18 cellular contexts compared by ENCODE assay signal in the genomic region with DNA sequence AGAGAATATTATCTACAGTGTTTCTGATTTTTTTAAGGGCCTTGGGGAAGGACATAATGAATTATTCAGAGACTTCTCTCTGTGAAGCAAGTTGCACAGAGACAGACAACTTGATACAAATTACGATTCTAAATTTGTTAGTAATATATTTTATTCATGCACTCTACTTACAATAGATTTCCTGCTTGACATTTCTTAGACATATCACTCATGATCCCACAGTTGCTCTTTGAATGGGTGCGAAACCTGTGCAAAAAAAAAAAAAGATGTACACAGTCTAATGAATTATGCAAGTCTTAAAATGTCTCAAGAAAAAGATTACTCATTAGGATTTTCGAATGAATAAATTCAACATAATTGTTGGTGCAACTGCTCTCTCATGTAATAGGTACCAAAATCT.
A peak's percentile ranks its signal among the peaks of the same experiment; 100 is the strongest.
DNase-seq lines count a peak whose midpoint lies in the region; ATAC-seq and TF ChIP-seq lines count a peak whose summit lies in the region.
"Had no signal": no experiment of that assay in that cellular context is flagged by ENCODE, and none has a peak within 500 bp of the region (broad histone marks: within the 10 kb centered on the region; RNA-seq: fewer than 3 reads in every experiment).

No MANE protein-coding gene starts in this region.

- DNase-seq in activated T-cell treated with anti-CD3 and anti-CD28 coated beads, Interleukin-2, amount 50 U/mL, for 24 hours = no peak
- DNase-seq in activated T-cell treated with anti-CD3 and anti-CD28 coated beads, Interleukin-2, amount 50 U/mL, for 48 hours = no peak
- no peak for DNase-seq in CD4-positive, alpha-beta T cell
- DNase-seq in stimulated activated effector memory CD8-positive, alpha-beta T cell treated with anti-CD3 and anti-CD28 coated beads, Interleukin-12 subunit alpha, Interleukin-12 subunit beta, amount 100 ng/mL, for 72 hours (ENCODE audit: low spot score in 2 of 2) = no peak
- DNase-seq in NOMO-1 treated with dmso at 0.1 percent for 144 hours (lab: John Stamatoyannopoulos, UW; ENCODE audit: unreplicated experiment) = no peak
- DNase-seq: 8988T; CD8-positive, alpha-beta memory T cell; COR-L47; DMS 273 treated with DMSO at 0.1 percent for 48 hours; DMS53; DND-41; EL; H9 had no signal

- no peak for TF ChIP-seq CTCF in CD4-positive, alpha-beta T cell (IDR thresholded peaks at IDR 0.05)

- no peaks in the 10 kb centered on the region for H3K9me3 ChIP-seq in CD4-positive, alpha-beta T cell (ENCODE audit: control insufficient read depth, low read length)

- peak overlapping the region; percentile 41 for H3K27ac Mint-ChIP-seq in activated T-cell treated with anti-CD3 and anti-CD28 coated beads, Interleukin-2, amount 50 U/mL, for 24 hours
- H3K27ac Mint-ChIP-seq in CD4-positive, alpha-beta T cell = peak overlapping the region; percentile 49
- H3K27ac Mint-ChIP-seq in activated T-helper 17 cell treated with anti-CD3 and anti-CD28 coated beads, Interleukin-2, amount 50 U/mL, for 72 hours = no peak overlapping the region
- no peak overlapping the region for H3K27ac Mint-ChIP-seq in stimulated activated effector memory CD8-positive, alpha-beta T cell treated with anti-CD3 and anti-CD28 coated beads, Interleukin-12 subunit alpha, Interleukin-12 subunit beta, amount 100 ng/mL, for 72 hours
- H3K27ac Mint-ChIP-seq: B cell had no signal

- H3K36me3 Mint-ChIP-seq in activated T-cell treated with anti-CD3 and anti-CD28 coated beads, Interleukin-2, amount 50 U/mL, for 24 hours (ENCODE audit: low read depth) = peaks cover 65% of the 10 kb centered on the region
- peaks cover 34% of the 10 kb centered on the region for H3K36me3 Mint-ChIP-seq in CD4-positive, alpha-beta T cell (ENCODE audit: low read depth)
- peaks cover 24% of the 10 kb centered on the region for H3K36me3 Mint-ChIP-seq in activated T-helper 17 cell treated with anti-CD3 and anti-CD28 coated beads, Interleukin-2, amount 50 U/mL, for 72 hours (ENCODE audit: low read depth)
- H3K36me3 Mint-ChIP-seq in stimulated activated effector memory CD8-positive, alpha-beta T cell treated with anti-CD3 and anti-CD28 coated beads, Interleukin-12 subunit alpha, Interleukin-12 subunit beta, amount 100 ng/mL, for 72 hours = peaks cover 12% of the 10 kb centered on the region

- no peak overlapping the region for H3K27ac ChIP-seq in CD4-positive, alpha-beta T cell (ENCODE audit: low read depth, low read length)
- H3K27ac ChIP-seq: BLaER1 treated with 17β-estradiol and CSF1 and Interleukin-3, amounts not matched to agents 10 nM and 100 nM; HL-60 had no signal

- peaks cover 2% of the 10 kb centered on the region for H3K9me3 Mint-ChIP-seq in activated T-cell treated with anti-CD3 and anti-CD28 coated beads, Interleukin-2, amount 50 U/mL, for 24 hours
- no peaks in the 10 kb centered on the region for H3K9me3 Mint-ChIP-seq in CD4-positive, alpha-beta T cell
- no peaks in the 10 kb centered on the region for H3K9me3 Mint-ChIP-seq in activated T-helper 17 cell treated with anti-CD3 and anti-CD28 coated beads, Interleukin-2, amount 50 U/mL, for 72 hours
- no peaks in the 10 kb centered on the region for H3K9me3 Mint-ChIP-seq in stimulated activated effector memory CD8-positive, alpha-beta T cell treated with anti-CD3 and anti-CD28 coated beads, Interleukin-12 subunit alpha, Interleukin-12 subunit beta, amount 100 ng/mL, for 72 hours
- H3K9me3 Mint-ChIP-seq: CD8-positive, alpha-beta memory T cell had no signal

- no peaks in the 10 kb centered on the region for H3K27me3 ChIP-seq in CD4-positive, alpha-beta T cell (ENCODE audit: control insufficient read depth, insufficient read depth, low read length)
- H3K27me3 ChIP-seq: BLaER1 treated with 17β-estradiol and CSF1 and Interleukin-3, amounts not matched to agents 10 nM and 100 nM had no signal

- peaks cover 50% of the 10 kb centered on the region for H3K4me1 Mint-ChIP-seq in activated T-cell treated with anti-CD3 and anti-CD28 coated beads, Interleukin-2, amount 50 U/mL, for 24 hours (ENCODE audit: low read depth)
- peaks cover 56% of the 10 kb centered on the region for H3K4me1 Mint-ChIP-seq in CD4-positive, alpha-beta T cell (ENCODE audit: low read depth)
- peaks cover 19% of the 10 kb centered on the region for H3K4me1 Mint-ChIP-seq in activated T-helper 17 cell treated with anti-CD3 and anti-CD28 coated beads, Interleukin-2, amount 50 U/mL, for 72 hours
- H3K4me1 Mint-ChIP-seq in stimulated activated effector memory CD8-positive, alpha-beta T cell treated with anti-CD3 and anti-CD28 coated beads, Interleukin-12 subunit alpha, Interleukin-12 subunit beta, amount 100 ng/mL, for 72 hours = peaks cover 11% of the 10 kb centered on the region
- H3K4me1 Mint-ChIP-seq: B cell had no signal

- H3K27me3 Mint-ChIP-seq in activated T-cell treated with anti-CD3 and anti-CD28 coated beads, Interleukin-2, amount 50 U/mL, for 24 hours = no peaks in the 10 kb centered on the region
- no peaks in the 10 kb centered on the region for H3K27me3 Mint-ChIP-seq in CD4-positive, alpha-beta T cell
- no peaks in the 10 kb centered on the region for H3K27me3 Mint-ChIP-seq in activated T-helper 17 cell treated with anti-CD3 and anti-CD28 coated beads, Interleukin-2, amount 50 U/mL, for 72 hours
- H3K27me3 Mint-ChIP-seq: B cell had no signal

- POLR2A ChIA-PET in CD4-positive, alpha-beta T cell (lab: Charles Lee) = interaction anchor here (1.1 kb wide), 1 partner anchor 9 kb away, joined by 3 read pairs; no protein-coding TSS in a partner anchor

- intact Hi-C loops in CD4-positive, alpha-beta T cell (cut with DNase I, micrococcal nuclease) = no loop called here

- no peak for ATAC-seq in CD4-positive, alpha-beta T cell (ENCODE audit: poor library complexity)
- peak; percentile 38 for ATAC-seq in activated T-helper 17 cell treated with anti-CD3 and anti-CD28 coated beads, Interleukin-2, amount 50 U/mL, for 72 hours (replicated peaks)
- peak; percentile 50 for ATAC-seq in stimulated activated effector memory CD8-positive, alpha-beta T cell treated with anti-CD3 and anti-CD28 coated beads, Interleukin-12 subunit alpha, Interleukin-12 subunit beta, amount 100 ng/mL, for 72 hours
- no peak for ATAC-seq in HG02981 (IDR thresholded peaks at IDR 0.05; ENCODE audit: unreplicated experiment)

- no peak overlapping the region for H3K4me3 Mint-ChIP-seq in activated T-cell treated with anti-CD3 and anti-CD28 coated beads, Interleukin-2, amount 50 U/mL, for 24 hours
- no peak overlapping the region for H3K4me3 Mint-ChIP-seq in CD4-positive, alpha-beta T cell
- no peak overlapping the region for H3K4me3 Mint-ChIP-seq in activated T-helper 17 cell treated with anti-CD3 and anti-CD28 coated beads, Interleukin-2, amount 50 U/mL, for 72 hours
- H3K4me3 Mint-ChIP-seq in stimulated activated effector memory CD8-positive, alpha-beta T cell treated with anti-CD3 and anti-CD28 coated beads, Interleukin-12 subunit alpha, Interleukin-12 subunit beta, amount 100 ng/mL, for 72 hours = no peak overlapping the region
- H3K4me3 Mint-ChIP-seq: B cell; CD8-positive, alpha-beta memory T cell; H9 had no signal

- CTCF ChIA-PET in CD4-positive, alpha-beta T cell (lab: Charles Lee) = no interaction called here

Comparison
In these comparisons a context has a peak if more than half of its experiments do, and no peak if none do; other contexts are left out.
1. H3K27ac Mint-ChIP-seq: peak in activated T-cell treated with anti-CD3 and anti-CD28 coated beads, Interleukin-2, amount 50 U/mL, for 24 hours (single experiment) and CD4-positive, alpha-beta T cell (single experiment); none in activated T-helper 17 cell treated with anti-CD3 and anti-CD28 coated beads, Interleukin-2, amount 50 U/mL, for 72 hours (single experiment) and stimulated activated effector memory CD8-positive, alpha-beta T cell treated with anti-CD3 and anti-CD28 coated beads, Interleukin-12 subunit alpha, Interleukin-12 subunit beta, amount 100 ng/mL, for 72 hours (single experiment).
2. ATAC-seq: peak in activated T-helper 17 cell treated with anti-CD3 and anti-CD28 coated beads, Interleukin-2, amount 50 U/mL, for 72 hours (single experiment) and stimulated activated effector memory CD8-positive, alpha-beta T cell treated with anti-CD3 and anti-CD28 coated beads, Interleukin-12 subunit alpha, Interleukin-12 subunit beta, amount 100 ng/mL, for 72 hours (single experiment); none in CD4-positive, alpha-beta T cell (single experiment) and HG02981 (single experiment).